1 cellular context compared by ENCODE assay signal in genomic region chr6:154276810-154277577, GRCh38.
TF ChIP-seq lines count a peak whose summit lies in the region.

No MANE protein-coding gene starts in this region.

TF ChIP-seq in GM23338, 12 proteins besides CTCF, POLR2A, EP300 and RAD21 (continued from another document):
- no peak for TF ChIP-seq ZNF462 (CRISPR knock-in tag; IDR thresholded peaks at IDR 0.05)
- TF ChIP-seq, protein P1, sequence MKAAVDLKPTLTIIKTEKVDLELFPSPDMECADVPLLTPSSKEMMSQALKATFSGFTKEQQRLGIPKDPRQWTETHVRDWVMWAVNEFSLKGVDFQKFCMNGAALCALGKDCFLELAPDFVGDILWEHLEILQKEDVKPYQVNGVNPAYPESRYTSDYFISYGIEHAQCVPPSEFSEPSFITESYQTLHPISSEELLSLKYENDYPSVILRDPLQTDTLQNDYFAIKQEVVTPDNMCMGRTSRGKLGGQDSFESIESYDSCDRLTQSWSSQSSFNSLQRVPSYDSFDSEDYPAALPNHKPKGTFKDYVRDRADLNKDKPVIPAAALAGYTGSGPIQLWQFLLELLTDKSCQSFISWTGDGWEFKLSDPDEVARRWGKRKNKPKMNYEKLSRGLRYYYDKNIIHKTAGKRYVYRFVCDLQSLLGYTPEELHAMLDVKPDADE (IDR thresholded peaks at IDR 0.05): no peak
